ENCODE assay signal across 1 cellular context in the genomic region with DNA sequence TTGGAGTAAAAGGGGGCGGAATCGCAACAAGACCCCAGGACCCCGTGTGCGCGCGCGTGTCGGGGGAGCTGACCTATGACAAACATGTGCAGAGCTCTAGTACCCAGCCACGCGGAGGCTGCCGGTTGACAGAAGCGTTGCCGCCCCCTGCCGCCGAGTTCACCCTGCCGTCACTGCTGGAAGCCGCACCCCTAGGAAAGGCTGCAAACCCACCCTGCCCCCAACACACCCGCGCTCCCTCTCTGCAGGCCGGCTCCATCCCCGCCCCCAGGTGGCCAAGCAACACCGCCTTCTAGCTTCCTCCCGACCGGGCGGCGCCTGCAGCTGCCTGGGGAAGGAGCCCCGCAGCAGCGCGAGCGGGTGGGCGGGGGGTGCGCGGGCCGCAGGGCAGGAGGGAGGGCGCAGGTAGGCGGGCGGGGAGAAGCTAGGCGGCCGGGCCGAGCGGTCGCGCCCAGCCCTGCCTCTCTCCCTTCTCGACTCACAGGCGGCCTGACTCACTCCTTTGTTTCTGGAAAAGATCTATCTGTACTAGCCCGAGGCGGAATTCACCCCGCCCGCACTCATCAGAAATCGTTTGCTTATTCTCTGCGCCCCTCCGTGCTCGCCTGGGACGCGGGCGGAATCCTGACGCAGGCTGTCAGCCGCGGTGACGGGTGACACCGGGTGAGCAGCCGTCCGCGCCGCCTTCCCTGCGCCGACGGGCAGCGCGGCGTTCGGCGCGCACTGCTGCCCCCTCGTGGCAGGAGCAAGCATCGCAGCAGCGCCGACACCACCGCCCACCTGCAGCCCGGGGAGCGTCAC.
TF ChIP-seq lines count a peak whose summit lies in the region.

No MANE protein-coding gene starts in this region.

TF ChIP-seq in SK-N-SH, 30 proteins besides CTCF, POLR2A, EP300 and RAD21 (continued from another document):
- TF ChIP-seq, protein P1, sequence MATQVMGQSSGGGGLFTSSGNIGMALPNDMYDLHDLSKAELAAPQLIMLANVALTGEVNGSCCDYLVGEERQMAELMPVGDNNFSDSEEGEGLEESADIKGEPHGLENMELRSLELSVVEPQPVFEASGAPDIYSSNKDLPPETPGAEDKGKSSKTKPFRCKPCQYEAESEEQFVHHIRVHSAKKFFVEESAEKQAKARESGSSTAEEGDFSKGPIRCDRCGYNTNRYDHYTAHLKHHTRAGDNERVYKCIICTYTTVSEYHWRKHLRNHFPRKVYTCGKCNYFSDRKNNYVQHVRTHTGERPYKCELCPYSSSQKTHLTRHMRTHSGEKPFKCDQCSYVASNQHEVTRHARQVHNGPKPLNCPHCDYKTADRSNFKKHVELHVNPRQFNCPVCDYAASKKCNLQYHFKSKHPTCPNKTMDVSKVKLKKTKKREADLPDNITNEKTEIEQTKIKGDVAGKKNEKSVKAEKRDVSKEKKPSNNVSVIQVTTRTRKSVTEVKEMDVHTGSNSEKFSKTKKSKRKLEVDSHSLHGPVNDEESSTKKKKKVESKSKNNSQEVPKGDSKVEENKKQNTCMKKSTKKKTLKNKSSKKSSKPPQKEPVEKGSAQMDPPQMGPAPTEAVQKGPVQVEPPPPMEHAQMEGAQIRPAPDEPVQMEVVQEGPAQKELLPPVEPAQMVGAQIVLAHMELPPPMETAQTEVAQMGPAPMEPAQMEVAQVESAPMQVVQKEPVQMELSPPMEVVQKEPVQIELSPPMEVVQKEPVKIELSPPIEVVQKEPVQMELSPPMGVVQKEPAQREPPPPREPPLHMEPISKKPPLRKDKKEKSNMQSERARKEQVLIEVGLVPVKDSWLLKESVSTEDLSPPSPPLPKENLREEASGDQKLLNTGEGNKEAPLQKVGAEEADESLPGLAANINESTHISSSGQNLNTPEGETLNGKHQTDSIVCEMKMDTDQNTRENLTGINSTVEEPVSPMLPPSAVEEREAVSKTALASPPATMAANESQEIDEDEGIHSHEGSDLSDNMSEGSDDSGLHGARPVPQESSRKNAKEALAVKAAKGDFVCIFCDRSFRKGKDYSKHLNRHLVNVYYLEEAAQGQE (IDR thresholded peaks at IDR 0.05; ENCODE audit: low read depth, low read length): peak; percentile 23; the same call in 1 of the 2 replicates
- no peak for TF ChIP-seq EZH2phosphoT487 (IDR thresholded peaks at IDR 0.05; ENCODE audit: borderline replicate concordance, low read depth)
- peak; percentile 99 for TF ChIP-seq MXI1 (IDR thresholded peaks at IDR 0.05; ENCODE audit: low read depth, low read length)
- peak; percentile 94 for TF ChIP-seq CHD2 (IDR thresholded peaks at IDR 0.05; ENCODE audit: low read length, partially characterized antibody)
- TF ChIP-seq RFX5 (IDR thresholded peaks at IDR 0.05; ENCODE audit: low read length): peak; percentile 76
- TF ChIP-seq POLR2AphosphoS5 (IDR thresholded peaks at IDR 0.05; ENCODE audit: low read depth, low read length): peak; percentile 44; the same call in 1 of the 2 replicates
- TF ChIP-seq FOXM1 (IDR thresholded peaks at IDR 0.05; ENCODE audit: low read depth): no peak
- peak; percentile 55; the same call in 1 of the 2 replicates for TF ChIP-seq RCOR1 (IDR thresholded peaks at IDR 0.05; ENCODE audit: low read length)
- TF ChIP-seq SIN3A (IDR thresholded peaks at IDR 0.05; ENCODE audit: borderline replicate concordance, low read depth, low read length): peak; percentile 96; the same call in 1 of the 2 replicates
- TF ChIP-seq, protein P2, sequence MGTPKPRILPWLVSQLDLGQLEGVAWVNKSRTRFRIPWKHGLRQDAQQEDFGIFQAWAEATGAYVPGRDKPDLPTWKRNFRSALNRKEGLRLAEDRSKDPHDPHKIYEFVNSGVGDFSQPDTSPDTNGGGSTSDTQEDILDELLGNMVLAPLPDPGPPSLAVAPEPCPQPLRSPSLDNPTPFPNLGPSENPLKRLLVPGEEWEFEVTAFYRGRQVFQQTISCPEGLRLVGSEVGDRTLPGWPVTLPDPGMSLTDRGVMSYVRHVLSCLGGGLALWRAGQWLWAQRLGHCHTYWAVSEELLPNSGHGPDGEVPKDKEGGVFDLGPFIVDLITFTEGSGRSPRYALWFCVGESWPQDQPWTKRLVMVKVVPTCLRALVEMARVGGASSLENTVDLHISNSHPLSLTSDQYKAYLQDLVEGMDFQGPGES (IDR thresholded peaks at IDR 0.05; ENCODE audit: low read depth, low read length): no peak
- TF ChIP-seq, protein P3, sequence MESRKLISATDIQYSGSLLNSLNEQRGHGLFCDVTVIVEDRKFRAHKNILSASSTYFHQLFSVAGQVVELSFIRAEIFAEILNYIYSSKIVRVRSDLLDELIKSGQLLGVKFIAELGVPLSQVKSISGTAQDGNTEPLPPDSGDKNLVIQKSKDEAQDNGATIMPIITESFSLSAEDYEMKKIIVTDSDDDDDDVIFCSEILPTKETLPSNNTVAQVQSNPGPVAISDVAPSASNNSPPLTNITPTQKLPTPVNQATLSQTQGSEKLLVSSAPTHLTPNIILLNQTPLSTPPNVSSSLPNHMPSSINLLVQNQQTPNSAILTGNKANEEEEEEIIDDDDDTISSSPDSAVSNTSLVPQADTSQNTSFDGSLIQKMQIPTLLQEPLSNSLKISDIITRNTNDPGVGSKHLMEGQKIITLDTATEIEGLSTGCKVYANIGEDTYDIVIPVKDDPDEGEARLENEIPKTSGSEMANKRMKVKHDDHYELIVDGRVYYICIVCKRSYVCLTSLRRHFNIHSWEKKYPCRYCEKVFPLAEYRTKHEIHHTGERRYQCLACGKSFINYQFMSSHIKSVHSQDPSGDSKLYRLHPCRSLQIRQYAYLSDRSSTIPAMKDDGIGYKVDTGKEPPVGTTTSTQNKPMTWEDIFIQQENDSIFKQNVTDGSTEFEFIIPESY (IDR thresholded peaks at IDR 0.05; ENCODE audit: borderline replicate concordance, low read depth): no peak
- TF ChIP-seq GATA2 (CRISPR knock-in tag; IDR thresholded peaks at IDR 0.05): no peak
- peak; percentile 77 for TF ChIP-seq FOXJ3 (CRISPR knock-in tag; IDR thresholded peaks at IDR 0.05)
- TF ChIP-seq, protein P4, sequence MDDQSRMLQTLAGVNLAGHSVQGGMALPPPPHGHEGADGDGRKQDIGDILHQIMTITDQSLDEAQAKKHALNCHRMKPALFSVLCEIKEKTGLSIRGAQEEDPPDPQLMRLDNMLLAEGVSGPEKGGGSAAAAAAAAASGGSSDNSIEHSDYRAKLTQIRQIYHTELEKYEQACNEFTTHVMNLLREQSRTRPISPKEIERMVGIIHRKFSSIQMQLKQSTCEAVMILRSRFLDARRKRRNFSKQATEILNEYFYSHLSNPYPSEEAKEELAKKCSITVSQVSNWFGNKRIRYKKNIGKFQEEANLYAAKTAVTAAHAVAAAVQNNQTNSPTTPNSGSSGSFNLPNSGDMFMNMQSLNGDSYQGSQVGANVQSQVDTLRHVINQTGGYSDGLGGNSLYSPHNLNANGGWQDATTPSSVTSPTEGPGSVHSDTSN (IDR thresholded peaks at IDR 0.05): peak; percentile 78
- TF ChIP-seq TAF1 (IDR thresholded peaks at IDR 0.05; ENCODE audit: borderline replicate concordance, low read depth, low read length): peak; percentile 56; the same call in 1 of the 2 replicates
- peak; percentile 81 for TF ChIP-seq SMC3 (IDR thresholded peaks at IDR 0.05; ENCODE audit: low read depth, low read length)
- TF ChIP-seq GABPA (IDR thresholded peaks at IDR 0.05; ENCODE audit: low read depth): no peak
- no peak for TF ChIP-seq YY1 (IDR thresholded peaks at IDR 0.05; ENCODE audit: low read depth)
